ENCODE assay signal across 1 cellular context in genomic region chr11:91986218-91986617, GRCh38.
TF ChIP-seq lines count a peak whose summit lies in the region.

No MANE protein-coding gene starts in this region.

TF ChIP-seq in GM23338, 12 proteins besides CTCF, POLR2A, EP300 and RAD21 (continued from another document):
- no peak for TF ChIP-seq NANOG (IDR thresholded peaks at IDR 0.05; ENCODE audit: borderline replicate concordance)
- TF ChIP-seq ETS1 (IDR thresholded peaks at IDR 0.05), result no peak
- TF ChIP-seq CREB1 (CRISPR knock-in tag; IDR thresholded peaks at IDR 0.05; ENCODE audit: low read depth), result no peak
- no peak for TF ChIP-seq JUNB (IDR thresholded peaks at IDR 0.05; ENCODE audit: unreplicated experiment)
- TF ChIP-seq ZNF462 (CRISPR knock-in tag; IDR thresholded peaks at IDR 0.05), result no peak
- no peak for TF ChIP-seq EZH2phosphoT487 (IDR thresholded peaks at IDR 0.05; ENCODE audit: unreplicated experiment)
- TF ChIP-seq POLR2AphosphoS5 (IDR thresholded peaks at IDR 0.05; ENCODE audit: low read depth), result no peak
- no peak for TF ChIP-seq STAT1 (IDR thresholded peaks at IDR 0.05; ENCODE audit: unreplicated experiment)
- no peak for TF ChIP-seq ZNF331 (CRISPR knock-in tag; IDR thresholded peaks at IDR 0.05; ENCODE audit: low read depth)
